Comparison of ENCODE assay signal across 8 cellular contexts in the genomic region with DNA sequence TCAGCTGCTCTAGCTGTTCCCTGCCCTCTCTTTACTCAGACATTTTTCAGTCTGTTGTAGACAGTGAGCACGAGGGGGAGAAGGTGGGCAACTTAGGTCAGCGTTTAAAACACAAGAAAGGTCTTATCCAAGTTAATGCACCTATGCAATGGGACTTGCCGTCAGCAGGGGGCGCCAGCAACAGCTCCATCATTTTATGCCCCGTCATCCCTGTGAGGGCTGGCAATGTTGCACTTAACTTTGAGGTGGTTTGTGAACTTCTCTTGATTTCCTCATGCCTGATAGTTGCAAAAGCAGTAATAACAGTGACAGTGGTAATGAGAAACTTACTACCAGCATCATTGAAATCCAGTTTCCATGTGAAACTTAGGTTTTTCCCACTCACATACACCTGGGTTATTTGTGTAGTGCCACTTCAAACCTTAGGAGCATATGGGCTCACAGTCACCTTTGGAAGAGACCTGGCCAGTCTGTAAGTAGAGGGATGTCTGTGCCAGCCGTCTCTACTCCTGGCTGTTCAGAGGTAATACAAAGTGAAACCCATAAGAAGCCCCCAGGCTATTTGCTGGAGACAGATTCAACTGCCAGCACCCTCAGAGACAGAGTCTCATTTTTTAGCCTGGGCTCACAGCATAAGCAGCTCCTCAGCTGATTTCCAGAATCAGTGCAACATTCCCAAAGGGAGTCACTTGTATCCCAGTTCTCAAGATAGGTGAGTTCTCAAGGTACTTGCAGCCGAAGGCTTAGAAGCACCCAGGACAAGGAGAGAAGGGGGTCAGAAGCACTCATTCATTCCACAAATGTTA. TPM values are rescaled to one million over a fixed set of nuclear protein-coding genes. Genes with fewer than 3 reads are reported as not detected.
A peak's percentile ranks its signal among the peaks of the same experiment; 100 is the strongest.
DNase-seq lines count a peak whose midpoint lies in the region; ATAC-seq lines count a peak whose summit lies in the region.

No MANE protein-coding gene starts in this region.

- peaks cover 62% of the 10 kb centered on the region for H3K36me3 ChIP-seq in MG63

- no peaks in the 10 kb centered on the region for H3K9me3 ChIP-seq in MG63

- DNase-seq in NCI-H526 (lab: John Stamatoyannopoulos, UW), result peak; percentile 29 to 74
- DNase-seq in NCI-H526 treated with DMSO at 0.1 percent for 48 hours (lab: John Stamatoyannopoulos, UW), result no peak
- DNase-seq in MG63, result peak; percentile 71
- peak; percentile 41 for DNase-seq in T-helper 22 cell (ENCODE audit: low read depth)
- DNase-seq in anterior cingulate cortex (lab: John Stamatoyannopoulos, UW), result peak in 40 of 58 donors; percentile 3 to 76 (median 21)
- peak; percentile 74 for DNase-seq in hepatic stellate cell (ENCODE audit: low spot score)

- H3K27ac ChIP-seq in skin epidermis, result peak overlapping the region in 18 of 21 experiments; percentile 20 to 80 (median 64)

- ATAC-seq in HG02973 (IDR thresholded peaks at IDR 0.05; ENCODE audit: unreplicated experiment), result no peak

- H3K27me3 ChIP-seq in MG63, result no peaks in the 10 kb centered on the region

- H3K4me3 ChIP-seq in MG63, result no peak overlapping the region
- H3K4me3 ChIP-seq in skin epidermis, result no peak overlapping the region

RNA-seq across cellular contexts. Expression of a gene that starts 44.8 kb away (rescaled TPM):
- 363 and 396 TPM in 2 replicates for total RNA-seq in MG63 (2014; rRNA removed; shearing (Covaris generic); ENCODE audit: low replicate concordance)

RNA-seq across cellular contexts. Expression of a gene that starts 46.1 kb away (rescaled TPM):
- 115 and 155 TPM in 2 replicates for total RNA-seq in MG63 (2014; rRNA removed; shearing (Covaris generic); ENCODE audit: low replicate concordance)
